ENCODE assay signal across 9 cellular contexts in genomic region chr17:688100-688989, GRCh38. TPM values are rescaled to one million over a fixed set of nuclear protein-coding genes. Genes with fewer than 3 reads are reported as not detected.
DNase-seq lines count a peak whose midpoint lies in the region; ATAC-seq and TF ChIP-seq lines count a peak whose summit lies in the region.
"Had no signal": no experiment of that assay in that cellular context is flagged by ENCODE, and none has a peak within 500 bp of the region (broad histone marks: within the 10 kb centered on the region; RNA-seq: fewer than 3 reads in every experiment).

No MANE protein-coding gene starts in this region.

- no peak overlapping the region for H3K4me2 ChIP-seq in Loucy (ENCODE audit: low read depth, low read length, poor library complexity, severe bottlenecking)

- no peak overlapping the region for H3K4me3 ChIP-seq in Loucy (ENCODE audit: low read length, poor library complexity, severe bottlenecking)
- H3K4me3 ChIP-seq: skin epidermis had no signal

- peaks cover 19% of the 10 kb centered on the region for H3K36me3 Mint-ChIP-seq in chondrocyte (ENCODE audit: low read depth)
- peaks cover 0 to 81% (median 10%) of the 10 kb centered on the region in 3 donors for H3K36me3 Mint-ChIP-seq in naive thymus-derived CD8-positive, alpha-beta T cell
- H3K36me3 Mint-ChIP-seq in activated T-helper 17 cell treated with anti-CD3 and anti-CD28 coated beads, Interleukin-2, amount 50 U/mL, for 72 hours (ENCODE audit: low read depth): peaks cover 91% of the 10 kb centered on the region

- H3K27ac Mint-ChIP-seq in chondrocyte (ENCODE audit: unreplicated experiment): no peak overlapping the region
- H3K27ac Mint-ChIP-seq in naive thymus-derived CD8-positive, alpha-beta T cell: peak overlapping the region in 6 of 10 donors; percentile 11 to 71 (median 26)
- H3K27ac Mint-ChIP-seq in activated T-helper 17 cell treated with anti-CD3 and anti-CD28 coated beads, Interleukin-2, amount 50 U/mL, for 72 hours: no peak overlapping the region

- no peak overlapping the region for H2AFZ ChIP-seq in Loucy (ENCODE audit: low read length)

- peaks cover 4% of the 10 kb centered on the region for H4K20me1 ChIP-seq in Loucy (ENCODE audit: insufficient read depth, low read length, poor library complexity, severe bottlenecking)

- TF ChIP-seq CTCF in Loucy (conservative IDR thresholded peaks at IDR 0.05; ENCODE audit: low read length) (peak; percentile 61), chondrocyte (IDR thresholded peaks at IDR 0.05) (peak; percentile 71)

- H3K9me2 ChIP-seq in Loucy (replicated peaks; ENCODE audit: low read depth, low read length): no peaks in the 10 kb centered on the region

- no peaks in the 10 kb centered on the region for H3K9me3 ChIP-seq in Loucy (ENCODE audit: insufficient read depth, low read depth, low read length)

- no peaks in the 10 kb centered on the region for H3K79me2 ChIP-seq in Loucy (ENCODE audit: insufficient read depth, low read length)

- H3K4me1 ChIP-seq in Loucy (ENCODE audit: insufficient read depth, low read length, poor library complexity, severe bottlenecking): peaks cover 15% of the 10 kb centered on the region

- no peaks in the 10 kb centered on the region for H3K9me3 Mint-ChIP-seq in chondrocyte (ENCODE audit: low read depth)
- H3K9me3 Mint-ChIP-seq in naive thymus-derived CD8-positive, alpha-beta T cell: no peaks in the 10 kb centered on the region
- H3K9me3 Mint-ChIP-seq in activated T-helper 17 cell treated with anti-CD3 and anti-CD28 coated beads, Interleukin-2, amount 50 U/mL, for 72 hours: no peaks in the 10 kb centered on the region

- H3F3A ChIP-seq in Loucy (ENCODE audit: low read depth): 0 out of 2 replicates have a peak, but pooled peaks cover 2% of the 10 kb centered on the region

- no peak overlapping the region for H3K9ac ChIP-seq in Loucy (ENCODE audit: low read depth, low read length, poor library complexity, severe bottlenecking)

- POLR2A ChIA-PET in naive thymus-derived CD8-positive, alpha-beta T cell (lab: Charles Lee): no interaction called here

- no peak overlapping the region for H3K4me3 Mint-ChIP-seq in chondrocyte (ENCODE audit: unreplicated experiment)
- H3K4me3 Mint-ChIP-seq in naive thymus-derived CD8-positive, alpha-beta T cell: no peak overlapping the region
- no peak overlapping the region for H3K4me3 Mint-ChIP-seq in activated T-helper 17 cell treated with anti-CD3 and anti-CD28 coated beads, Interleukin-2, amount 50 U/mL, for 72 hours

- DNase-seq in G401 (ENCODE audit: low spot score) (peak; percentile 76), chondrocyte (ENCODE audit: low spot score) (no peak), cortex of kidney (lab: John Stamatoyannopoulos, UW) (no peak), HPDE6-E6E7 (ENCODE audit: extremely low spot score) (no peak)
- DNase-seq in naive thymus-derived CD8-positive, alpha-beta T cell: peak in 3 of 10 donors; percentile 2 to 15 (median 4)
- DNase-seq: activated T-cell treated with anti-CD3 and anti-CD28 coated beads for 4 hours had no signal

- H3K27me3 ChIP-seq in Loucy (ENCODE audit: insufficient read depth, low read length, poor library complexity, severe bottlenecking): no peaks in the 10 kb centered on the region

- ATAC-seq in naive thymus-derived CD8-positive, alpha-beta T cell: no peak
- no peak for ATAC-seq in activated T-helper 17 cell treated with anti-CD3 and anti-CD28 coated beads, Interleukin-2, amount 50 U/mL, for 72 hours (replicated peaks)

- H3K4me1 Mint-ChIP-seq in chondrocyte (ENCODE audit: low read depth): peaks cover 31% of the 10 kb centered on the region
- peaks cover 1 to 10% (median 8%) of the 10 kb centered on the region in 4 donors for H3K4me1 Mint-ChIP-seq in naive thymus-derived CD8-positive, alpha-beta T cell
- H3K4me1 Mint-ChIP-seq in activated T-helper 17 cell treated with anti-CD3 and anti-CD28 coated beads, Interleukin-2, amount 50 U/mL, for 72 hours: no peaks in the 10 kb centered on the region

- H3K27me3 Mint-ChIP-seq in chondrocyte (ENCODE audit: low read depth): no peaks in the 10 kb centered on the region
- no peaks in the 10 kb centered on the region for H3K27me3 Mint-ChIP-seq in naive thymus-derived CD8-positive, alpha-beta T cell
- H3K27me3 Mint-ChIP-seq in activated T-helper 17 cell treated with anti-CD3 and anti-CD28 coated beads, Interleukin-2, amount 50 U/mL, for 72 hours: no peaks in the 10 kb centered on the region

- H3K36me3 ChIP-seq in Loucy (ENCODE audit: insufficient read depth, low read length): peaks cover 16% of the 10 kb centered on the region; the same call in 1 of the 2 replicates

- in situ Hi-C loops in G401 (cut with HindIII; ENCODE audit: low sequenced_read_pairs): no loop called here

RNA-seq across cellular contexts. Expression of gene VPS53, which starts 26.3 kb away (rescaled TPM):
- total RNA-seq in G401 (2014; rRNA removed; shearing (Covaris generic)): 17.3 and 32.6 TPM in 2 replicates
- 63.7 to 82.3 TPM (median 74.8 TPM) in 3 replicates for total RNA-seq in chondrocyte
- total RNA-seq in naive thymus-derived CD8-positive, alpha-beta T cell: 10 to 100 TPM; 76.7 to 90.1 TPM
- 1 to 10 TPM; 5.0 to 9.4 (median 8.1) TPM for polyA plus RNA-seq in naive thymus-derived CD8-positive, alpha-beta T cell
- total RNA-seq in activated T-helper 17 cell treated with anti-CD3 and anti-CD28 coated beads, Interleukin-2, amount 50 U/mL, for 72 hours: 10 to 100 TPM; 38.3 to 53.3 TPM

RNA-seq across cellular contexts. Expression of gene TLCD3A, which starts 44.1 kb away (rescaled TPM):
- 39.4 and 42.0 TPM in 2 replicates for total RNA-seq in G401 (2014; rRNA removed; shearing (Covaris generic))
- total RNA-seq in chondrocyte: 26.8 to 28.2 TPM (median 27.2 TPM) in 3 replicates
- 1 to 10 TPM; 2.1 to 3.8 TPM for total RNA-seq in naive thymus-derived CD8-positive, alpha-beta T cell
- polyA plus RNA-seq in naive thymus-derived CD8-positive, alpha-beta T cell: 1 to 10 TPM in 2 of 3 donors, under 1 TPM in 1; 0.98 to 2.0 (median 1.2) TPM
- 10 to 100 TPM; 15.0 to 22.0 TPM for total RNA-seq in activated T-helper 17 cell treated with anti-CD3 and anti-CD28 coated beads, Interleukin-2, amount 50 U/mL, for 72 hours

Comparison
In these comparisons a context has a peak if more than half of its experiments do, and no peak if none do; other contexts are left out.
1. H3K27ac Mint-ChIP-seq: peak in naive thymus-derived CD8-positive, alpha-beta T cell (6 of 10); none in chondrocyte (single experiment) and activated T-helper 17 cell treated with anti-CD3 and anti-CD28 coated beads, Interleukin-2, amount 50 U/mL, for 72 hours (single experiment).